Comparison of ENCODE assay signal across 22 cellular contexts in genomic region chr3:26061947-26062346, GRCh38.
"Had no signal": no experiment of that assay in that cellular context is flagged by ENCODE, and none has a peak within 500 bp of the region (broad histone marks: within the 10 kb centered on the region; RNA-seq: fewer than 3 reads in every experiment).

No MANE protein-coding gene starts in this region.

- H3K4me3 Mint-ChIP-seq: IgD-negative memory B cell had no signal

- H3K4me1 ChIP-seq: SJCRH30 had no signal

- H3K27ac ChIP-seq: HL-60, KMS-11, SJCRH30 had no signal

- DNase-seq: Kasumi-1, MM.1S, NCI-H1092 treated with DMSO at 0.1 percent for 48 hours, NCI-H1436, NCI-H187, NCI-H2029, NCI-H2081 treated with DMSO at 0.1 percent for 48 hours, NCI-H2171 treated with DMSO at 0.1 percent for 48 hours, NCI-H345, NCI-H446 treated with DMSO at 0.1 percent for 48 hours, NCI-H510A treated with DMSO at 0.1 percent for 48 hours, NCI-H526, PC-3, SHP77 treated with DMSO at 0.1 percent for 48 hours, SJCRH30 had no signal

- H3K36me3 ChIP-seq: SJCRH30 had no signal

- H3K36me3 Mint-ChIP-seq: IgD-negative memory B cell had no signal

- ATAC-seq: K562, Panc1, PC-3, Right ventricle myocardium inferior, SK-N-SH treated with all-trans-retinoic acid at 6 μM for 48 hours had no signal

- H3K27me3 Mint-ChIP-seq: IgD-negative memory B cell had no signal

- H3K9ac ChIP-seq: KMS-11 had no signal

- H3K4me2 ChIP-seq: KMS-11 had no signal

- H3K27ac Mint-ChIP-seq: IgD-negative memory B cell had no signal

- H3K9me3 ChIP-seq: SJCRH30 had no signal

- H3K4me1 Mint-ChIP-seq: IgD-negative memory B cell had no signal

- H3K4me3 ChIP-seq: K562, SJCRH30 had no signal
